In the genomic region with DNA sequence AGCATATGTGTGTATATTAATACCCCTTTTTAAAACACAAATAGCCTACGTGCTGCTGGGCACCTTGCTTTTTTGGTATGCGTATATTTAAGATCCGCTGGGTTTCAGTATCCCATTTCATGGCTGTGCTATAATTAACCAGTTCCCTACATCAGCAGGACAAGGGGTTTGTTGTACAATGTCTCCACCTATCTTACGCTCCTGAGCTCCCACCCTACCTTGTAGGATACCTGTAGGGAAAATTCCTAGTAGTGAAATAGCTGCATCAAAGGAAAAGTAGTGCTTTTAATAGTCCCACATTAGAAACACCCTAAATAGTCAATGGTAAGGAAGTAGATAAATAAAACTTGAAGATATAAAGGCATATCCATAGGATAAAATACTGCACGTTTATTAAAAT, we compare ENCODE assay signal across 9 cellular contexts. TPM values are rescaled to one million over a fixed set of nuclear protein-coding genes. Genes with fewer than 3 reads are reported as not detected.
DNase-seq lines count a peak whose midpoint lies in the region; ATAC-seq and TF ChIP-seq lines count a peak whose summit lies in the region.
"Had no signal": no experiment of that assay in that cellular context is flagged by ENCODE, and none has a peak within 500 bp of the region (broad histone marks: within the 10 kb centered on the region; RNA-seq: fewer than 3 reads in every experiment).

No MANE protein-coding gene starts in this region.

- peaks cover 11 to 23% (median 19%) of the 10 kb centered on the region in 3 donors for H3K4me1 Mint-ChIP-seq in CD8-positive, alpha-beta memory T cell
- H3K4me1 Mint-ChIP-seq in IgD-negative memory B cell (peaks cover 5 to 12% (median 11%) of the 10 kb centered on the region in 3 donors), memory B cell (peaks cover 7% of the 10 kb centered on the region)

- CTCF ChIA-PET in CD8-positive, alpha-beta memory T cell (lab: Charles Lee) = interaction anchor here (2.1 to 2.5 kb wide), 2 partner anchors 9 to 61 kb away, joined by 5 to 8 read pairs; partner anchors contain the start of gene PARL

- POLR2A ChIA-PET in CD8-positive, alpha-beta memory T cell (lab: Charles Lee) = interaction anchor here (2.1 kb wide), 1 partner anchor 8 kb away, joined by 10 read pairs; no protein-coding TSS in a partner anchor

- peaks cover 0 to 10% (median 0%) of the 10 kb centered on the region in 3 donors for H3K36me3 Mint-ChIP-seq in CD8-positive, alpha-beta memory T cell
- H3K36me3 Mint-ChIP-seq in IgD-negative memory B cell = no peaks in the 10 kb centered on the region
- peaks cover 6% of the 10 kb centered on the region for H3K36me3 Mint-ChIP-seq in memory B cell

- DNase-seq in CD8-positive, alpha-beta memory T cell = no peak
- DNase-seq in WERI-Rb-1 (no peak), memory B cell (ENCODE audit: low spot score in 2 of 2) (no peak), GM03348 (ENCODE audit: low spot score) (no peak), left ventricle myocardium superior (no peak)
- DNase-seq: stimulated activated CD4-positive, alpha-beta T cell treated with anti-CD3 and anti-CD28 coated beads, Interleukin-1b, Interleukin-23, amount 100 ng/mL, for 48 hours had no signal

- H3K9me3 ChIP-seq in CD8-positive, alpha-beta memory T cell (ENCODE audit: low read length) = no peaks in the 10 kb centered on the region
- H3K9me3 ChIP-seq in WERI-Rb-1 (ENCODE audit: severe bottlenecking) = no peaks in the 10 kb centered on the region

- no peak overlapping the region for H3K27ac ChIP-seq in CD8-positive, alpha-beta memory T cell (ENCODE audit: low read depth, low read length)
- no peak overlapping the region for H3K27ac ChIP-seq in WERI-Rb-1

- no peaks in the 10 kb centered on the region for H3K9me3 Mint-ChIP-seq in CD8-positive, alpha-beta memory T cell
- H3K9me3 Mint-ChIP-seq in IgD-negative memory B cell (no peaks in the 10 kb centered on the region), memory B cell (no peaks in the 10 kb centered on the region)

- ATAC-seq in memory B cell (ENCODE audit: low read depth) = no peak
- no peak for ATAC-seq in GM19455 (IDR thresholded peaks at IDR 0.05; ENCODE audit: unreplicated experiment)
- no peak for ATAC-seq in GM18861 (IDR thresholded peaks at IDR 0.05; ENCODE audit: unreplicated experiment)
- no peak for ATAC-seq in left ventricle myocardium superior

- intact Hi-C loops in left ventricle myocardium superior (cut with micrococcal nuclease) = no loop called here

- H3K36me3 ChIP-seq in CD8-positive, alpha-beta memory T cell (ENCODE audit: insufficient read depth, low read length) = no peaks in the 10 kb centered on the region
- no peaks in the 10 kb centered on the region for H3K36me3 ChIP-seq in WERI-Rb-1

- peaks cover 10% of the 10 kb centered on the region for H3K4me1 ChIP-seq in CD8-positive, alpha-beta memory T cell (ENCODE audit: insufficient read depth, low read length)

- TF ChIP-seq CTCF in WERI-Rb-1 (IDR thresholded peaks at IDR 0.05; ENCODE audit: low read depth, low read length) = 0 out of 2 replicates have a peak, but pooled peaks have one; percentile 8

- H3K27me3 Mint-ChIP-seq in CD8-positive, alpha-beta memory T cell = no peaks in the 10 kb centered on the region
- H3K27me3 Mint-ChIP-seq in IgD-negative memory B cell (peaks cover 7% of the 10 kb centered on the region), memory B cell (no peaks in the 10 kb centered on the region)

- no peak overlapping the region for H3K4me3 ChIP-seq in CD8-positive, alpha-beta memory T cell (ENCODE audit: low read length)
- peak overlapping the region; percentile 67 for H3K4me3 ChIP-seq in WERI-Rb-1 (ENCODE audit: low read depth, low read length)

- H3K4me3 Mint-ChIP-seq in CD8-positive, alpha-beta memory T cell = peak overlapping the region; percentile 76 to 90 (median 82)
- H3K4me3 Mint-ChIP-seq in IgD-negative memory B cell (peak overlapping the region; percentile 77 to 89 (median 84)), memory B cell (peak overlapping the region; percentile 75)

- H3K27me3 ChIP-seq in CD8-positive, alpha-beta memory T cell (ENCODE audit: insufficient read depth, low read length, poor library complexity, severe bottlenecking) = no peaks in the 10 kb centered on the region
- no peaks in the 10 kb centered on the region for H3K27me3 ChIP-seq in WERI-Rb-1 (ENCODE audit: insufficient read depth, low read depth, severe bottlenecking)

- peak overlapping the region in 5 of 8 donors; percentile 21 to 76 (median 68) for H3K27ac Mint-ChIP-seq in CD8-positive, alpha-beta memory T cell
- H3K27ac Mint-ChIP-seq in IgD-negative memory B cell = no peak overlapping the region
- no peak overlapping the region for H3K27ac Mint-ChIP-seq in memory B cell

RNA-seq across cellular contexts. Expression of gene MAP6D1, which starts 1.4 kb away (rescaled TPM):
- total RNA-seq in CD8-positive, alpha-beta memory T cell = 1 to 10 TPM; 3.7 to 3.8 TPM
- 3.6 TPM for polyA plus RNA-seq in CD8-positive, alpha-beta memory T cell
- not detected for polyA plus RNA-seq in IgD-negative memory B cell
- 2.3 TPM for total RNA-seq in left ventricle myocardium superior

Comparison
In these comparisons a context has a peak if more than half of its experiments do, and no peak if none do; other contexts are left out.
1. H3K27ac Mint-ChIP-seq: peak in CD8-positive, alpha-beta memory T cell (5 of 8); none in IgD-negative memory B cell (0 of 3) and memory B cell (single experiment).
2. Peak in every context shown above with its lines, with median percentiles within 50 percentile points of each other: H3K4me3 Mint-ChIP-seq.